Comparison of ENCODE assay signal across 1 cellular context in genomic region chr16:57781741-57782606, GRCh38.
A peak's percentile ranks its signal among the peaks of the same experiment; 100 is the strongest.
TF ChIP-seq lines count a peak whose summit lies in the region.

No MANE protein-coding gene starts in this region.

TF ChIP-seq in HepG2, 621 proteins besides CTCF, POLR2A, EP300 and RAD21 (continued from another document and continues in another):
- no peak for TF ChIP-seq ZBTB49 (CRISPR knock-in tag; IDR thresholded peaks at IDR 0.05; ENCODE audit: borderline replicate concordance)
- TF ChIP-seq GMEB1 (CRISPR knock-in tag; IDR thresholded peaks at IDR 0.05; ENCODE audit: borderline replicate concordance) = peak; percentile 11; the same call in 1 of the 2 replicates
- TF ChIP-seq ZBTB46 (CRISPR knock-in tag; IDR thresholded peaks at IDR 0.05; ENCODE audit: borderline replicate concordance) = peak; percentile 42; the same call in 1 of the 2 replicates
- no peak for TF ChIP-seq JARID2 (CRISPR knock-in tag; IDR thresholded peaks at IDR 0.05; ENCODE audit: insufficient replicate concordance)
- TF ChIP-seq ZSCAN9 (CRISPR knock-in tag; IDR thresholded peaks at IDR 0.05; ENCODE audit: borderline replicate concordance) = no peak
- no peak; the same call in 1 of the 2 replicates for TF ChIP-seq HHEX (CRISPR knock-in tag; IDR thresholded peaks at IDR 0.05)
- TF ChIP-seq ZBTB4 (CRISPR knock-in tag; IDR thresholded peaks at IDR 0.05; ENCODE audit: borderline replicate concordance) = no peak
- peak; percentile 82 for TF ChIP-seq ELF3 (CRISPR knock-in tag; IDR thresholded peaks at IDR 0.05)
- TF ChIP-seq MED13 (CRISPR knock-in tag; IDR thresholded peaks at IDR 0.05) = no peak; the same call in 1 of the 2 replicates
- no peak for TF ChIP-seq USF2 (IDR thresholded peaks at IDR 0.05; ENCODE audit: low read depth, low read length)
- peak; percentile 86 for TF ChIP-seq USF2 (CRISPR knock-in tag; IDR thresholded peaks at IDR 0.05; ENCODE audit: borderline replicate concordance)
- TF ChIP-seq TFE3 (CRISPR knock-in tag; IDR thresholded peaks at IDR 0.05) = peak; percentile 23; the same call in 1 of the 2 replicates
- TF ChIP-seq ZNF260 (CRISPR knock-in tag; IDR thresholded peaks at IDR 0.05; ENCODE audit: borderline replicate concordance, low read depth) = no peak
- peak in 1 of 2 experiments; percentile 25; a peak in 1 of 4 replicates for TF ChIP-seq MAFK (conservative IDR thresholded peaks at IDR 0.05 in 1 of 2, IDR thresholded peaks at IDR 0.05 in 1 of 2; ENCODE audit: low read length in 2 of 2)
- TF ChIP-seq FLYWCH1 (CRISPR knock-in tag; IDR thresholded peaks at IDR 0.05) = no peak
- peak; percentile 48; the same call in 1 of the 2 replicates for TF ChIP-seq TFDP2 (CRISPR knock-in tag; IDR thresholded peaks at IDR 0.05)
- no peak for TF ChIP-seq ZNF768 (CRISPR knock-in tag; IDR thresholded peaks at IDR 0.05)
- peak; percentile 24; the same call in 1 of the 2 replicates for TF ChIP-seq ZSCAN21 (CRISPR knock-in tag; IDR thresholded peaks at IDR 0.05; ENCODE audit: borderline replicate concordance)
- no peak for TF ChIP-seq E2F1 (CRISPR knock-in tag; IDR thresholded peaks at IDR 0.05)
- no peak for TF ChIP-seq PREB (CRISPR knock-in tag; IDR thresholded peaks at IDR 0.05)
- TF ChIP-seq ZNF574 (CRISPR knock-in tag; IDR thresholded peaks at IDR 0.05) = peak; percentile 37; the same call in 1 of the 2 replicates
- TF ChIP-seq REPIN1 (CRISPR knock-in tag; IDR thresholded peaks at IDR 0.05; ENCODE audit: borderline replicate concordance, low read depth) = peak; percentile 87
- TF ChIP-seq ZNF703 (CRISPR knock-in tag; IDR thresholded peaks at IDR 0.05; ENCODE audit: borderline replicate concordance) = no peak
- TF ChIP-seq ZNF232 (CRISPR knock-in tag; IDR thresholded peaks at IDR 0.05; ENCODE audit: borderline replicate concordance) = 0 out of 2 replicates have a peak, but pooled peaks have one; percentile 11
- no peak for TF ChIP-seq ZSCAN30 (CRISPR knock-in tag; IDR thresholded peaks at IDR 0.05)
- TF ChIP-seq GZF1 (CRISPR knock-in tag; IDR thresholded peaks at IDR 0.05) = no peak
- peak; percentile 60; the same call in 1 of the 2 replicates for TF ChIP-seq BORCS8-MEF2B (CRISPR knock-in tag; IDR thresholded peaks at IDR 0.05)
- peak; percentile 40; the same call in 1 of the 2 replicates for TF ChIP-seq SP2 (CRISPR knock-in tag; IDR thresholded peaks at IDR 0.05)
- peak; percentile 96 for TF ChIP-seq HNF1B (CRISPR knock-in tag; IDR thresholded peaks at IDR 0.05)
- no peak for TF ChIP-seq ZNF674 (CRISPR knock-in tag; IDR thresholded peaks at IDR 0.05; ENCODE audit: low read depth)
- peak; percentile 75 for TF ChIP-seq ZNF124 (CRISPR knock-in tag; IDR thresholded peaks at IDR 0.05)
- no peak for TF ChIP-seq ZNF468 (CRISPR knock-in tag; IDR thresholded peaks at IDR 0.05)
